Comparison of ENCODE assay signal across 1 cellular context in genomic region chr6:156564128-156564806, GRCh38.
A peak's percentile ranks its signal among the peaks of the same experiment; 100 is the strongest.
TF ChIP-seq lines count a peak whose summit lies in the region.

No MANE protein-coding gene starts in this region.

TF ChIP-seq in HEK293, 187 proteins besides CTCF, POLR2A, EP300 and RAD21 (continued from another document):
- TF ChIP-seq, protein P1, sequence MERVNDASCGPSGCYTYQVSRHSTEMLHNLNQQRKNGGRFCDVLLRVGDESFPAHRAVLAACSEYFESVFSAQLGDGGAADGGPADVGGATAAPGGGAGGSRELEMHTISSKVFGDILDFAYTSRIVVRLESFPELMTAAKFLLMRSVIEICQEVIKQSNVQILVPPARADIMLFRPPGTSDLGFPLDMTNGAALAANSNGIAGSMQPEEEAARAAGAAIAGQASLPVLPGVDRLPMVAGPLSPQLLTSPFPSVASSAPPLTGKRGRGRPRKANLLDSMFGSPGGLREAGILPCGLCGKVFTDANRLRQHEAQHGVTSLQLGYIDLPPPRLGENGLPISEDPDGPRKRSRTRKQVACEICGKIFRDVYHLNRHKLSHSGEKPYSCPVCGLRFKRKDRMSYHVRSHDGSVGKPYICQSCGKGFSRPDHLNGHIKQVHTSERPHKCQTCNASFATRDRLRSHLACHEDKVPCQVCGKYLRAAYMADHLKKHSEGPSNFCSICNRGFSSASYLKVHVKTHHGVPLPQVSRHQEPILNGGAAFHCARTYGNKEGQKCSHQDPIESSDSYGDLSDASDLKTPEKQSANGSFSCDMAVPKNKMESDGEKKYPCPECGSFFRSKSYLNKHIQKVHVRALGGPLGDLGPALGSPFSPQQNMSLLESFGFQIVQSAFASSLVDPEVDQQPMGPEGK (tag by site-specific recombination; IDR thresholded peaks at IDR 0.05): peak; percentile 47; the same call in 1 of the 2 replicates
